14 cellular contexts compared by ENCODE assay signal in genomic region chr5:57324888-57325287, GRCh38.
"Had no signal": no experiment of that assay in that cellular context is flagged by ENCODE, and none has a peak within 500 bp of the region (broad histone marks: within the 10 kb centered on the region; RNA-seq: fewer than 3 reads in every experiment).

No MANE protein-coding gene starts in this region.

- H3K36me3 Mint-ChIP-seq: immature natural killer cell, natural killer cell, T-cell had no signal

- DNase-seq: activated naive CD4-positive, alpha-beta T cell treated with Interleukin-2 at 50 U/mL for 16 hours; activated T-cell treated with anti-CD3 and anti-CD28 coated beads for 4 hours; foreskin keratinocyte; immature natural killer cell; mucosa of descending colon; natural killer cell; nucleus accumbens; stimulated activated naive CD8-positive, alpha-beta T cell treated with anti-CD3 and anti-CD28 coated beads, Interleukin-15, amount 100 ng/mL, for 72 hours; T-helper 9 cell; testis had no signal

- H3K27ac ChIP-seq: esophagus muscularis mucosa, foreskin keratinocyte, right atrium auricular region, testis had no signal

- H3K4me3 Mint-ChIP-seq: activated T-helper 17 cell treated with anti-CD3 and anti-CD28 coated beads, Interleukin-2, amount 50 U/mL, for 72 hours; immature natural killer cell; natural killer cell; stimulated activated naive CD8-positive, alpha-beta T cell treated with anti-CD3 and anti-CD28 coated beads, Interleukin-15, amount 100 ng/mL, for 72 hours; T-cell had no signal

- H3K27me3 ChIP-seq: esophagus muscularis mucosa, foreskin keratinocyte, right atrium auricular region, testis had no signal

- H3K36me3 ChIP-seq: esophagus muscularis mucosa, right atrium auricular region had no signal

- H3K9me3 Mint-ChIP-seq: immature natural killer cell, natural killer cell had no signal

- H3K9me3 ChIP-seq: esophagus muscularis mucosa, mucosa of descending colon, right atrium auricular region, testis had no signal

- ATAC-seq: foreskin keratinocyte; mucosa of descending colon; natural killer cell; stimulated activated naive CD8-positive, alpha-beta T cell treated with anti-CD3 and anti-CD28 coated beads, Interleukin-15, amount 100 ng/mL, for 72 hours had no signal

- H3K4me1 Mint-ChIP-seq: immature natural killer cell, natural killer cell had no signal

- H3K4me1 ChIP-seq: foreskin keratinocyte, right atrium auricular region, testis had no signal

- H3K4me3 ChIP-seq: esophagus muscularis mucosa, mucosa of descending colon, right atrium auricular region, testis had no signal

- H3K27ac Mint-ChIP-seq: immature natural killer cell; natural killer cell; stimulated activated naive CD8-positive, alpha-beta T cell treated with anti-CD3 and anti-CD28 coated beads, Interleukin-15, amount 100 ng/mL, for 72 hours had no signal
